Comparison of ENCODE assay signal across 8 cellular contexts in genomic region chr2:130341562-130342019, GRCh38. TPM values are rescaled to one million over a fixed set of nuclear protein-coding genes. Genes with fewer than 3 reads are reported as not detected.
DNase-seq lines count a peak whose midpoint lies in the region; ATAC-seq and TF ChIP-seq lines count a peak whose summit lies in the region.

No MANE protein-coding gene starts in this region.

- H3K4me1 ChIP-seq in colonic mucosa (peaks cover 6% of the 10 kb centered on the region), muscle layer of colon (ENCODE audit: insufficient read depth, low read length) (peaks cover 13% of the 10 kb centered on the region)

- H3K4me3 ChIP-seq in colonic mucosa = peak overlapping the region; percentile 76
- H3K4me3 ChIP-seq in muscle layer of colon (ENCODE audit: low read depth in 1 of 2, low read length in 2 of 2) = peak overlapping the region; percentile 72 to 78

- DNase-seq in COR-L47 (lab: John Stamatoyannopoulos, UW) (peak; percentile 31), NCI-H526 treated with DMSO at 0.1 percent for 48 hours (lab: John Stamatoyannopoulos, UW) (peak; percentile 67), colonic mucosa (peak; percentile 68), middle frontal gyrus (ENCODE audit: extremely low spot score, low spot score) (no peak), SKM-1 treated with dmso at 0.1 percent for 144 hours (lab: John Stamatoyannopoulos, UW; ENCODE audit: unreplicated experiment) (no peak), OCI-M1 (lab: John Stamatoyannopoulos, UW) (no peak)

- H3K9me3 ChIP-seq in colonic mucosa (no peaks in the 10 kb centered on the region), muscle layer of colon (ENCODE audit: low read length) (no peaks in the 10 kb centered on the region)

- ATAC-seq in GM21786 (IDR thresholded peaks at IDR 0.05; ENCODE audit: unreplicated experiment) = peak; percentile 1

- H3K27me3 ChIP-seq in colonic mucosa (no peaks in the 10 kb centered on the region), muscle layer of colon (ENCODE audit: control insufficient read depth in 1 of 2, insufficient read depth in 2 of 2, low read length in 2 of 2) (no peaks in the 10 kb centered on the region)

- H3K9ac ChIP-seq in colonic mucosa (ENCODE audit: low read depth in 2 of 2, low read length in 2 of 2) = peak overlapping the region; percentile 78 to 93
- H3K9ac ChIP-seq in muscle layer of colon (ENCODE audit: low read length) = peak overlapping the region; percentile 25

- H3K36me3 ChIP-seq in colonic mucosa (peaks cover 14% of the 10 kb centered on the region), muscle layer of colon (ENCODE audit: insufficient read depth, low read length) (peaks cover 31% of the 10 kb centered on the region)

- H3K27ac ChIP-seq in colonic mucosa (peak overlapping the region; percentile 91), muscle layer of colon (ENCODE audit: low read depth, low read length) (peak overlapping the region; percentile 90)

- TF ChIP-seq CTCF in colonic mucosa (IDR thresholded peaks at IDR 0.05) = no peak

- intact Hi-C loops in colonic mucosa (cut with DNase I) = no loop called here

RNA-seq across cellular contexts. Expression of gene IMP4, which starts 1.1 kb away (rescaled TPM):
- total RNA-seq in colonic mucosa = 100 to 1,000 TPM in 1 of 2 donors, 10 to 100 TPM in 1; 50.6 to 117 TPM

RNA-seq across cellular contexts. Expression of gene PTPN18, which starts 14.3 kb away (rescaled TPM):
- 100 to 1,000 TPM in 1 of 2 donors, 10 to 100 TPM in 1; 85.0 to 160 TPM for total RNA-seq in colonic mucosa

Comparison
In these comparisons a context has a peak if more than half of its experiments do, and no peak if none do; other contexts are left out.
1. DNase-seq: peak in COR-L47 (single experiment), NCI-H526 treated with DMSO at 0.1 percent for 48 hours (single experiment) and colonic mucosa (single experiment); none in middle frontal gyrus (single experiment), SKM-1 treated with dmso at 0.1 percent for 144 hours (single experiment) and OCI-M1 (single experiment).